1 cellular context compared by ENCODE assay signal in genomic region chr1:156727492-156727891, GRCh38.
TF ChIP-seq lines count a peak whose summit lies in the region.

No MANE protein-coding gene starts in this region.

TF ChIP-seq in H1, 55 proteins besides CTCF, POLR2A, EP300 and RAD21:
- TF ChIP-seq SP4 (IDR thresholded peaks at IDR 0.05; ENCODE audit: low read length) (no peak), GABPA (IDR thresholded peaks at IDR 0.05; ENCODE audit: borderline replicate concordance, insufficient read depth, low read length) (no peak), SIRT6 (IDR thresholded peaks at IDR 0.05; ENCODE audit: low read length) (no peak), NANOG (IDR thresholded peaks at IDR 0.05; ENCODE audit: insufficient read depth, low read depth, low read length, poor library complexity, severe bottlenecking) (no peak), ATF2 (IDR thresholded peaks at IDR 0.05; ENCODE audit: low read length) (no peak), POU5F1 (IDR thresholded peaks at IDR 0.05; ENCODE audit: low read depth, low read length) (no peak), PHF8 (conservative IDR thresholded peaks at IDR 0.05; ENCODE audit: low read depth, low read length) (no peak), CTBP2 (IDR thresholded peaks at IDR 0.05; ENCODE audit: borderline replicate concordance, insufficient read depth, insufficient read length, low read length) (no peak), SP1 (IDR thresholded peaks at IDR 0.05; ENCODE audit: low read depth, low read length) (no peak), HDAC2 (IDR thresholded peaks at IDR 0.05; ENCODE audit: borderline replicate concordance in 1 of 2, low read depth in 2 of 2, low read length in 2 of 2) (no peak)
